Comparison of ENCODE assay signal across 18 cellular contexts in the genomic region with DNA sequence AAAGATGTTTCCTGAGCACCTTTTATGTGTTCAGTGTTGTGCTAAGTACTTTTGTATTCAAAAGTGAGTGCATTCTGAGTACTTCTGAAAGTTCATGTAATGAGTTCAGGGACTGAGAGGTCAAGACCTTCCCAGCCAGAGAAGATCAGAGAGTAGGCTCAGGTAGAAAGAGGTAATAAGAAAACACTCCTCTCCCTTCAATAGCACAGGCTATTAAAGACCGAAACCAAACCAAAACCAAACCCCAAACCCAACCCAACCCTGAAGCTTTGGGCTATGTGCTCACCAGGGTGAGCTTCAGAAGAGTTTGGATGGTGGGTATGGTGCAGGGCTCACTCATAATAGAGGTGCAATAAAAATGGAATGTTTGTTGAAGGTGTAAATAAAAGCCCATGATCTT.
DNase-seq lines count a peak whose midpoint lies in the region; ATAC-seq and TF ChIP-seq lines count a peak whose summit lies in the region.
"Had no signal": no experiment of that assay in that cellular context is flagged by ENCODE, and none has a peak within 500 bp of the region (broad histone marks: within the 10 kb centered on the region; RNA-seq: fewer than 3 reads in every experiment).

No MANE protein-coding gene starts in this region.

- H3K36me3 ChIP-seq in upper lobe of left lung: no peaks in the 10 kb centered on the region

- no peak for TF ChIP-seq POLR2A in upper lobe of left lung (IDR thresholded peaks at IDR 0.05)

- no peak overlapping the region for H3K27ac ChIP-seq in substantia nigra (ENCODE audit: low read depth, low read length, poor library complexity, severe bottlenecking)
- no peak overlapping the region for H3K27ac ChIP-seq in upper lobe of left lung
- H3K27ac ChIP-seq: 22Rv1, A549 had no signal

- no peak overlapping the region for H3K4me3 ChIP-seq in GM12865 (ENCODE audit: low read depth, low read length)
- H3K4me3 ChIP-seq in upper lobe of left lung: no peak overlapping the region
- H3K4me3 ChIP-seq: A549, K562 had no signal

- DNase-seq in GM12865 (ENCODE audit: low read depth) (peak; percentile 30), substantia nigra (lab: John Stamatoyannopoulos, UW) (no peak), upper lobe of left lung (no peak), GM10266 (ENCODE audit: extremely low spot score) (no peak), NCI-H510A (lab: John Stamatoyannopoulos, UW) (no peak)
- DNase-seq: AML-193; Calu3; CD4-positive, alpha-beta memory T cell; DMS79 treated with DMSO at 0.1 percent for 48 hours; GF-D8; H9; IMR-90 had no signal

- no peaks in the 10 kb centered on the region for H3K9me3 ChIP-seq in upper lobe of left lung
- H3K9me3 ChIP-seq: A549 had no signal

- TF ChIP-seq CTCF in GM12865 (IDR thresholded peaks at IDR 0.05; ENCODE audit: insufficient read depth, low read depth, low read length, missing control alignments): no peak
- TF ChIP-seq CTCF in upper lobe of left lung (IDR thresholded peaks at IDR 0.05): no peak
- no peak for TF ChIP-seq CTCF in GM10266 (IDR thresholded peaks at IDR 0.05; ENCODE audit: control insufficient read depth, insufficient read depth, low read depth, missing control alignments)

- ATAC-seq in GM18867 (IDR thresholded peaks at IDR 0.05; ENCODE audit: unreplicated experiment) (peak; percentile 72), GM19468 (IDR thresholded peaks at IDR 0.05; ENCODE audit: extremely low read depth, unreplicated experiment) (peak; percentile 19), HG02870 (IDR thresholded peaks at IDR 0.05; ENCODE audit: unreplicated experiment) (peak; percentile 47), upper lobe of left lung (ENCODE audit: low FRiP score in 2 of 2) (no peak)
- ATAC-seq: A549, K562 had no signal

- H3K27me3 ChIP-seq in upper lobe of left lung: no peaks in the 10 kb centered on the region

- WGBS in upper lobe of left lung, 2 donors: 85 to 100% methylated on average over 1 of the region's 1 CpG

- TF ChIP-seq EP300 in upper lobe of left lung (IDR thresholded peaks at IDR 0.05): no peak

- no peaks in the 10 kb centered on the region for H3K4me1 ChIP-seq in upper lobe of left lung
- H3K4me1 ChIP-seq: A549 had no signal

Comparison
In these comparisons a context has a peak if more than half of its experiments do, and no peak if none do; other contexts are left out.
1. ATAC-seq: peak in GM18867 (single experiment), GM19468 (single experiment) and HG02870 (single experiment); none in upper lobe of left lung (0 of 2).